In genomic region chr5:180540050-180540694, GRCh38 we compare ENCODE assay signal across 14 cellular contexts. TPM values are rescaled to one million over a fixed set of nuclear protein-coding genes. Genes with fewer than 3 reads are reported as not detected.
DNase-seq lines count a peak whose midpoint lies in the region; ATAC-seq and TF ChIP-seq lines count a peak whose summit lies in the region.
"Had no signal": no experiment of that assay in that cellular context is flagged by ENCODE, and none has a peak within 500 bp of the region (broad histone marks: within the 10 kb centered on the region; RNA-seq: fewer than 3 reads in every experiment).

No MANE protein-coding gene starts in this region.

- peaks cover 16% of the 10 kb centered on the region for H3K4me1 Mint-ChIP-seq in activated CD4-positive, alpha-beta T cell treated with anti-CD3 and anti-CD28 coated beads for 36 hours
- no peaks in the 10 kb centered on the region for H3K4me1 Mint-ChIP-seq in progenitor cell of endocrine pancreas (ENCODE audit: low read depth)

- no peaks in the 10 kb centered on the region for H3K9me3 Mint-ChIP-seq in activated CD4-positive, alpha-beta T cell treated with anti-CD3 and anti-CD28 coated beads for 36 hours (ENCODE audit: low read depth)
- H3K9me3 Mint-ChIP-seq in progenitor cell of endocrine pancreas (ENCODE audit: low read depth) = peaks cover 3% of the 10 kb centered on the region

- TF ChIP-seq CTCF in progenitor cell of endocrine pancreas (IDR thresholded peaks at IDR 0.05; ENCODE audit: unreplicated experiment) = no peak

- no peak for DNase-seq in activated CD4-positive, alpha-beta T cell treated with anti-CD3 and anti-CD28 coated beads for 36 hours
- no peak for DNase-seq in activated CD4-positive, alpha-beta T cell treated with anti-CD3 and anti-CD28 coated beads for 48 hours
- DNase-seq in progenitor cell of endocrine pancreas (ENCODE audit: low spot score, unreplicated experiment) (no peak), head of caudate nucleus (no peak)
- DNase-seq in stimulated activated CD4-positive, alpha-beta T cell treated with anti-CD3 and anti-CD28 coated beads, Interleukin-4, amount 100 ng/mL, for 24 hours = no peak
- DNase-seq: DMS 273 treated with DMSO at 0.1 percent for 48 hours, RPMI8226 had no signal

- ATAC-seq in activated CD4-positive, alpha-beta T cell treated with anti-CD3 and anti-CD28 coated beads for 36 hours = peak; percentile 86
- ATAC-seq in GM21619 (IDR thresholded peaks at IDR 0.05; ENCODE audit: unreplicated experiment) (peak; percentile 88), HG03280 (IDR thresholded peaks at IDR 0.05; ENCODE audit: unreplicated experiment) (peak; percentile 82), esophagus mucosa (no peak)
- ATAC-seq: HepG2 had no signal

- CTCF ChIA-PET in activated CD4-positive, alpha-beta T cell treated with anti-CD3 and anti-CD28 coated beads for 36 hours (lab: Charles Lee) = no interaction called here

- peaks cover 47% of the 10 kb centered on the region for H3K36me3 Mint-ChIP-seq in activated CD4-positive, alpha-beta T cell treated with anti-CD3 and anti-CD28 coated beads for 36 hours (ENCODE audit: low read depth)
- H3K36me3 Mint-ChIP-seq in progenitor cell of endocrine pancreas (ENCODE audit: insufficient read depth) = peaks cover 43% of the 10 kb centered on the region

- H3K27ac Mint-ChIP-seq in activated CD4-positive, alpha-beta T cell treated with anti-CD3 and anti-CD28 coated beads for 36 hours = peak overlapping the region; percentile 73
- H3K27ac Mint-ChIP-seq in progenitor cell of endocrine pancreas = peak overlapping the region; percentile 71

- intact Hi-C loops in activated CD4-positive, alpha-beta T cell treated with anti-CD3 and anti-CD28 coated beads for 36 hours (cut with DNase I, micrococcal nuclease) = loop anchor here in 1 of 2 experiments (2.0 kb wide), 1 partner anchor 17 kb away; no protein-coding TSS in a partner anchor
- intact Hi-C loops in head of caudate nucleus (cut with DNase I) = no loop called here

- H3K27me3 Mint-ChIP-seq in activated CD4-positive, alpha-beta T cell treated with anti-CD3 and anti-CD28 coated beads for 36 hours = no peaks in the 10 kb centered on the region
- H3K27me3 Mint-ChIP-seq in progenitor cell of endocrine pancreas = no peaks in the 10 kb centered on the region

- POLR2A ChIA-PET in activated CD4-positive, alpha-beta T cell treated with anti-CD3 and anti-CD28 coated beads for 36 hours (lab: Charles Lee) = no interaction called here

- no peak overlapping the region for H3K4me3 Mint-ChIP-seq in activated CD4-positive, alpha-beta T cell treated with anti-CD3 and anti-CD28 coated beads for 36 hours
- H3K4me3 Mint-ChIP-seq in progenitor cell of endocrine pancreas (ENCODE audit: low read depth) = no peak overlapping the region

RNA-seq across cellular contexts. Expression of gene CNOT6, which starts 46.0 kb away (rescaled TPM):
- 10 to 100 TPM; 34.4 to 43.2 TPM for total RNA-seq in activated CD4-positive, alpha-beta T cell treated with anti-CD3 and anti-CD28 coated beads for 36 hours
- total RNA-seq in progenitor cell of endocrine pancreas (68.3 and 70.4 TPM in 2 replicates), esophagus mucosa (22.1 TPM)

RNA-seq across cellular contexts. Expression of gene SCGB3A1, which starts 51.1 kb away (rescaled TPM):
- total RNA-seq in activated CD4-positive, alpha-beta T cell treated with anti-CD3 and anti-CD28 coated beads for 36 hours = not detected
- 0.87 TPM in 1 of 2 replicates, not detected in the other for total RNA-seq in progenitor cell of endocrine pancreas
- total RNA-seq in esophagus mucosa = 26.6 TPM
- total RNA-seq: A172, frontal cortex, HepG2, temporal lobe had no signal

Comparison
In these comparisons a context has a peak if more than half of its experiments do, and no peak if none do; other contexts are left out.
1. RNA of gene SCGB3A1, which starts 51.1 kb away (total RNA-seq): 26.6 TPM in esophagus mucosa (single experiment); 0.87 TPM in progenitor cell of endocrine pancreas and not detected in activated CD4-positive, alpha-beta T cell treated with anti-CD3 and anti-CD28 coated beads for 36 hours; every median in the first group is over 10 times any median in the second.